In the genomic region with DNA sequence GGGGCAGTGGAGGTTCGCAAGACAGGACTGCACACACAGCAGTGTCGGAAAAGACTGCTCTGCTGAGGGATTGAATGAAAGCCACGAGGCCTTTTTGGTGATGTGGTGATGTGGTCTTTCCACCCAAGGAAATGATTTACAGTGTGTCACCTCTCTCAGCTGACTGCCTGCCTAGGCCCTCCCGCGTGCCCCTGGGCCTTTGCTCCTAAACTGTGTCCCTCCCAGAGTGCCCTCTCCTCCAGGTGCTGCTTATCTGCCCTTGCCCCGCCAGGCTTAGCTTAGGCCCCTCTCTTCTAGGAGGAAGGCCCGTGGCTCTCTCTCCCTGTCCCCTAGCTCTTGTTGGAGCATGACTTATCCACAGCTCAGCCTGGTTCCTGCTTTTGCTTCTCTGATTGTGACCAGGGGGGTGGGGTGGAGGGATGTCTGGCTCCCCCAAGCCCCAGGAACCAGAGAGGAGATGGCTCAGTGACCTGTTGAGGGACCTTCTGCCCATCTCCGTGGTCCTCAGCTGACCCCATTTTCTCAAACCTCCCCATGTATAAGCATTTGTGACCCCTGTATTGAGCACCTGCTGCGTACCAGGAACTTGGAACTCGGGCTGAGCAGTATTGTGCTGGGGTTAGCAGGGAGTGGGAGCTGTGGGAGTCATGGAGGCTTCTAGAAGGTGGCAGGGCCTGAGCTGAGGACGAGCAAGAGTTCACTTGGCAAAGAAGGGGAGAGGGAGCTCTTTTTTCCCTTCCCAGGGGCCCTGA, we compare ENCODE assay signal across 10 cellular contexts. TPM values are rescaled to one million over a fixed set of nuclear protein-coding genes. Genes with fewer than 3 reads are reported as not detected.
DNase-seq lines count a peak whose midpoint lies in the region; ATAC-seq and TF ChIP-seq lines count a peak whose summit lies in the region.
"Had no signal": no experiment of that assay in that cellular context is flagged by ENCODE, and none has a peak within 500 bp of the region (broad histone marks: within the 10 kb centered on the region; RNA-seq: fewer than 3 reads in every experiment).

No MANE protein-coding gene starts in this region.

- peak overlapping the region; percentile 47 to 93 (median 66) for H3K27ac Mint-ChIP-seq in brain
- H3K27ac Mint-ChIP-seq in natural killer cell treated with Interleukin-12 subunit alpha and Interleukin-12 subunit beta and Interleukin-15 and Interleukin-18, amount 100 ng/mL, for 72 hours: peak overlapping the region in 1 of 2 donors; percentile 47

- peak overlapping the region; percentile 61 to 88 (median 75) for H3K4me3 Mint-ChIP-seq in brain
- peak overlapping the region; percentile 45 for H3K4me3 Mint-ChIP-seq in natural killer cell treated with Interleukin-12 subunit alpha and Interleukin-12 subunit beta and Interleukin-15 and Interleukin-18, amount 100 ng/mL, for 72 hours

- DNase-seq in natural killer cell treated with Interleukin-12 subunit alpha and Interleukin-12 subunit beta and Interleukin-15 and Interleukin-18, amount 100 ng/mL, for 72 hours (ENCODE audit: low spot score): no peak
- no peak for DNase-seq in NCI-H2107 treated with DMSO at 0.1 percent for 48 hours (lab: John Stamatoyannopoulos, UW; ENCODE audit: unreplicated experiment)
- DNase-seq: NCI-H2029 treated with DMSO at 0.1 percent for 48 hours had no signal

- H3K4me3 ChIP-seq in BLaER1 treated with 17β-estradiol and CSF1 and Interleukin-3, amounts not matched to agents 10 nM and 100 nM: peak overlapping the region in 7 of 10 experiments; percentile 52 to 76 (median 67); a peak in 13 of 20 replicates

- TF ChIP-seq CTCF in brain (conservative IDR thresholded peaks at IDR 0.05): no peak

- peak overlapping the region; percentile 86 to 99 (median 96) for H3K4me2 ChIP-seq in BLaER1 treated with 17β-estradiol and CSF1 and Interleukin-3, amounts not matched to agents 10 nM and 100 nM

- peaks cover 30% of the 10 kb centered on the region for H3K4me1 Mint-ChIP-seq in brain
- peaks cover 4 to 24% of the 10 kb centered on the region in 2 donors for H3K4me1 Mint-ChIP-seq in natural killer cell treated with Interleukin-12 subunit alpha and Interleukin-12 subunit beta and Interleukin-15 and Interleukin-18, amount 100 ng/mL, for 72 hours (ENCODE audit: low read depth in 2 of 2)

- peak overlapping the region; percentile 25 to 85 (median 81); a peak in 20 of 22 replicates for H3K9ac ChIP-seq in BLaER1 treated with 17β-estradiol and CSF1 and Interleukin-3, amounts not matched to agents 10 nM and 100 nM

- peaks cover 40 to 63% (median 60%) of the 10 kb centered on the region in 11 experiments for H4K20me1 ChIP-seq in BLaER1 treated with 17β-estradiol and CSF1 and Interleukin-3, amounts not matched to agents 10 nM and 100 nM

- H3K36me3 Mint-ChIP-seq in brain: peaks cover 59% of the 10 kb centered on the region
- no peaks in the 10 kb centered on the region for H3K36me3 Mint-ChIP-seq in natural killer cell treated with Interleukin-12 subunit alpha and Interleukin-12 subunit beta and Interleukin-15 and Interleukin-18, amount 100 ng/mL, for 72 hours

- no peak for ATAC-seq in natural killer cell treated with Interleukin-12 subunit alpha and Interleukin-12 subunit beta and Interleukin-15 and Interleukin-18, amount 100 ng/mL, for 72 hours
- ATAC-seq in GM18858 (IDR thresholded peaks at IDR 0.05; ENCODE audit: unreplicated experiment) (no peak), HG03521 (IDR thresholded peaks at IDR 0.05; ENCODE audit: unreplicated experiment) (no peak), HG03469 (IDR thresholded peaks at IDR 0.05; ENCODE audit: unreplicated experiment) (no peak)

- H3K36me3 ChIP-seq in BLaER1 treated with 17β-estradiol and CSF1 and Interleukin-3, amounts not matched to agents 10 nM and 100 nM: peaks cover 6 to 37% (median 22%) of the 10 kb centered on the region in 11 experiments; a peak in 20 of 22 replicates
- H3K36me3 ChIP-seq: ovary had no signal

- H3K9me3 Mint-ChIP-seq in brain: peaks cover 0 to 11% (median 2%) of the 10 kb centered on the region in 5 experiments
- no peaks in the 10 kb centered on the region for H3K9me3 Mint-ChIP-seq in natural killer cell treated with Interleukin-12 subunit alpha and Interleukin-12 subunit beta and Interleukin-15 and Interleukin-18, amount 100 ng/mL, for 72 hours

- H3K9me3 ChIP-seq in BLaER1 treated with 17β-estradiol and CSF1 and Interleukin-3, amounts not matched to agents 10 nM and 100 nM (replicated peaks in 1 of 11): no peaks in the 10 kb centered on the region
- H3K9me3 ChIP-seq: ovary had no signal

- peak; percentile 39 for TF ChIP-seq POLR2A in GM19193 (IDR thresholded peaks at IDR 0.05; ENCODE audit: extremely low read depth, insufficient read depth, insufficient read length)

- peaks cover 4% of the 10 kb centered on the region for H3K27me3 Mint-ChIP-seq in brain
- no peaks in the 10 kb centered on the region for H3K27me3 Mint-ChIP-seq in natural killer cell treated with Interleukin-12 subunit alpha and Interleukin-12 subunit beta and Interleukin-15 and Interleukin-18, amount 100 ng/mL, for 72 hours

- peaks cover 67 to 90% (median 86%) of the 10 kb centered on the region in 10 experiments for H3K4me1 ChIP-seq in BLaER1 treated with 17β-estradiol and CSF1 and Interleukin-3, amounts not matched to agents 10 nM and 100 nM

- H3K27me3 ChIP-seq in BLaER1 treated with 17β-estradiol and CSF1 and Interleukin-3, amounts not matched to agents 10 nM and 100 nM: no peaks in the 10 kb centered on the region
- H3K27me3 ChIP-seq: ovary had no signal

- peak overlapping the region in 10 of 11 experiments; percentile 10 to 79 (median 68); a peak in 19 of 22 replicates for H3K27ac ChIP-seq in BLaER1 treated with 17β-estradiol and CSF1 and Interleukin-3, amounts not matched to agents 10 nM and 100 nM

RNA-seq across cellular contexts. Expression of a gene that starts 2.1 kb away (rescaled TPM):
- polyA plus RNA-seq in brain (ENCODE audit: insufficient read depth, low read depth, low replicate concordance): 60.3 TPM
- total RNA-seq in natural killer cell treated with Interleukin-12 subunit alpha and Interleukin-12 subunit beta and Interleukin-15 and Interleukin-18, amount 100 ng/mL, for 72 hours: 1 to 10 TPM; 6.8 to 8.6 TPM

RNA-seq across cellular contexts. Expression of a gene that starts 58.6 kb away (rescaled TPM):
- 164 TPM for polyA plus RNA-seq in brain (ENCODE audit: insufficient read depth, low read depth, low replicate concordance)
- 10 to 100 TPM; 12.7 to 14.4 TPM for total RNA-seq in natural killer cell treated with Interleukin-12 subunit alpha and Interleukin-12 subunit beta and Interleukin-15 and Interleukin-18, amount 100 ng/mL, for 72 hours
